ENCODE assay signal across 22 cellular contexts in the genomic region with DNA sequence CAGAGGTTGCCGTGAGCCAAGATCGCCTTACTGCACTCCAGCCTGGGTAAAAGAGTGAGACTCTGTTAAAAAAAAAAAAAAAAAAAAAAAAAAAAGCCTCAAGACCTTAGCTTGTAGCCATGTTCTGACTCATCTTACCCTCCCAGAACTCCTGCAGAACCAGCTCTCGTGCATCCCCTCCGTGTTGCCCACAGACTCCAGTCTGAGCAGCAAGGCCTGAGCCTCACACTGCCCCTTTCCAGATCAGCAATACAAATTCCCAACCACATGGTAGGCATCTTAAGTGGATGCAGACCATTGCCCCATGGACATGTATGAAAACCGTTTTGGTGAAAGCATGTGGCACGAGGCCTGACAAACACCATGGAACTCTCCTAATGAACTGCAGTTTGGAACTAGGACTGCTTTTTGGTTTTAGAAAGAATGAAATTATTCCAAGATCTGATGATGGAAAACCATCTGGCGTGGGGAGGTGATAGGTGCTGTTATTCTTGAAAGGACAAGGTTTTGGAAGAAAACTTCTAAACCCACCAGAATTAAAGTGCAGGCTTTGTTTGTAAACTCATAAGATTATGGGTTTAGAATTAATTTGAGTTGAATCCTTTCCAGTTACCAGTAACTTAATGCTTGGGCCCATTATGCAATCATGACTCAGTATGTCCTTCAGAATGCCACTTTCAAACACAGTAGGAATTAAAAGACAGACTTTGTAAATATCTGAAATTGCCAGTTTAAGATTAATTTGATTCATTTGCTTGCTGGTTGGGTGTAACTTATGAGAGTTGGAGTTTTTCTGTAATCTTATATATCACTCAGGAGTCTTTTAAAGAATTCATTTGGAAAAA.
DNase-seq lines count a peak whose midpoint lies in the region; FAIRE-seq and TF ChIP-seq lines count a peak whose summit lies in the region.
"Had no signal": no experiment of that assay in that cellular context is flagged by ENCODE, and none has a peak within 500 bp of the region (broad histone marks: within the 10 kb centered on the region; RNA-seq: fewer than 3 reads in every experiment).

No MANE protein-coding gene starts in this region.

- DNase-seq in AG20443 (ENCODE audit: low spot score) (peak; percentile 28), HT1080 (ENCODE audit: low read depth) (peak; percentile 27), bronchial epithelial cell (ENCODE audit: low read depth) (peak; percentile 51), neuronal stem cell (ENCODE audit: low spot score) (no peak), HAP-1 (ENCODE audit: low spot score in 2 of 2) (no peak), SW480 (ENCODE audit: low spot score) (no peak), type B pancreatic cell (ENCODE audit: extremely low spot score, unreplicated experiment) (no peak), hepatic stellate cell (ENCODE audit: low spot score) (no peak)
- DNase-seq: activated CD4-positive, alpha-beta T cell treated with anti-CD3 and anti-CD28 coated beads, Interleukin-2, amount 50 U/mL, for 1 hour; BE2C; Calu3; effector CD8-positive, alpha-beta T cell; foreskin melanocyte; left colon; NCI-H1048; NCI-H2171; stimulated activated CD4-positive, alpha-beta T cell treated with anti-CD3 and anti-CD28 coated beads, Interleukin-15, amount 100 ng/mL, for 24 hours had no signal

- no peak overlapping the region for H2AK5ac ChIP-seq in neuronal stem cell (ENCODE audit: low read depth, low read length)

- in situ Hi-C loops in HAP-1 (cut with MboI; ENCODE audit: low sequenced_read_pairs): no loop called here

- H3K9me3 ChIP-seq in neuronal stem cell (replicated peaks in 1 of 2; ENCODE audit: control insufficient read depth in 2 of 2, insufficient read depth in 1 of 2, low read depth in 1 of 2, low read length in 2 of 2): peaks cover 0 to 8% of the 10 kb centered on the region in 2 donors
- no peaks in the 10 kb centered on the region for H3K9me3 ChIP-seq in HAP-1
- H3K9me3 ChIP-seq: BE2C, vagina had no signal

- no peak overlapping the region for H3K27ac Mint-ChIP-seq in type B pancreatic cell
- H3K27ac Mint-ChIP-seq: activated naive CD4-positive, alpha-beta T cell treated with anti-CD3 and anti-CD28 coated beads, Interleukin-2, amount 50 U/mL, for 24 hours; stimulated activated naive CD8-positive, alpha-beta T cell treated with anti-CD3 and anti-CD28 coated beads, Interleukin-15, Interleukin-2, amounts not matched to agents 100 ng/mL and 50 ng/mL, for 24 hours had no signal

- H3K36me3 ChIP-seq in bronchial epithelial cell (ENCODE audit: control insufficient read depth, insufficient read depth, low read length) (no peaks in the 10 kb centered on the region), neuronal stem cell (replicated peaks in 1 of 2; ENCODE audit: control insufficient read depth in 2 of 2, insufficient read depth in 2 of 2, low read length in 2 of 2) (no peaks in the 10 kb centered on the region), HAP-1 (replicated peaks) (no peaks in the 10 kb centered on the region)
- H3K36me3 ChIP-seq: BE2C, cardiac muscle cell, vagina had no signal

- no peaks in the 10 kb centered on the region for H3K36me3 Mint-ChIP-seq in type B pancreatic cell

- H3K14ac ChIP-seq in neuronal stem cell (ENCODE audit: low read length): no peak overlapping the region

- no peak overlapping the region for H2BK12ac ChIP-seq in neuronal stem cell (ENCODE audit: low read length)

- no peak overlapping the region for H3K18ac ChIP-seq in neuronal stem cell (ENCODE audit: low read length)

- peak overlapping the region; percentile 26 for H3K9ac ChIP-seq in neuronal stem cell (ENCODE audit: low read depth, low read length, poor library complexity)

- H3K4me1 ChIP-seq in neuronal stem cell (ENCODE audit: control insufficient read depth in 2 of 2, insufficient read depth in 1 of 2, low read depth in 1 of 2, low read length in 2 of 2) (no peaks in the 10 kb centered on the region), HAP-1 (no peaks in the 10 kb centered on the region)
- H3K4me1 ChIP-seq: BE2C, vagina had no signal

- peaks cover 10% of the 10 kb centered on the region for H3K9me3 Mint-ChIP-seq in type B pancreatic cell

- no peaks in the 10 kb centered on the region for H3K4me1 Mint-ChIP-seq in type B pancreatic cell (ENCODE audit: unreplicated experiment)
- H3K4me1 Mint-ChIP-seq: activated naive CD4-positive, alpha-beta T cell treated with anti-CD3 and anti-CD28 coated beads, Interleukin-2, amount 50 U/mL, for 24 hours had no signal

- no peak overlapping the region for H3K4me3 Mint-ChIP-seq in type B pancreatic cell
- H3K4me3 Mint-ChIP-seq: activated naive CD4-positive, alpha-beta T cell treated with anti-CD3 and anti-CD28 coated beads, Interleukin-2, amount 50 U/mL, for 24 hours; stimulated activated naive CD8-positive, alpha-beta T cell treated with anti-CD3 and anti-CD28 coated beads, Interleukin-15, Interleukin-2, amounts not matched to agents 100 ng/mL and 50 ng/mL, for 24 hours had no signal

- H3K4me3 ChIP-seq in bronchial epithelial cell (ENCODE audit: low read depth, low read length): no peak overlapping the region
- no peak overlapping the region for H3K4me3 ChIP-seq in neuronal stem cell (ENCODE audit: low read length in 2 of 2)
- H3K4me3 ChIP-seq in HAP-1: no peak overlapping the region
- H3K4me3 ChIP-seq: cardiac muscle cell, vagina had no signal

- no peaks in the 10 kb centered on the region for H3K27me3 ChIP-seq in bronchial epithelial cell (ENCODE audit: control insufficient read depth, insufficient read depth, low read length)
- H3K27me3 ChIP-seq in neuronal stem cell (ENCODE audit: control insufficient read depth in 3 of 3, insufficient read depth in 3 of 3, low read depth in 1 of 3, low read length in 3 of 3): no peaks in the 10 kb centered on the region
- H3K27me3 ChIP-seq in HAP-1 (ENCODE audit: low read depth): no peaks in the 10 kb centered on the region
- H3K27me3 ChIP-seq: BE2C, vagina had no signal

- no peak overlapping the region for H2AFZ ChIP-seq in neuronal stem cell (ENCODE audit: low read length)

- no peak overlapping the region for H3K23ac ChIP-seq in neuronal stem cell (ENCODE audit: low read depth, low read length, poor library complexity)

- H2BK120ac ChIP-seq in neuronal stem cell (ENCODE audit: low read depth, low read length): no peak overlapping the region

- H2BK15ac ChIP-seq in neuronal stem cell (ENCODE audit: low read length): no peak overlapping the region

- no peak overlapping the region for H4K91ac ChIP-seq in neuronal stem cell (ENCODE audit: low read depth, low read length, poor library complexity)

- no peak overlapping the region for H3K4ac ChIP-seq in neuronal stem cell (ENCODE audit: low read length)

- no peak overlapping the region for H3K4me2 ChIP-seq in neuronal stem cell (ENCODE audit: insufficient read depth, low read length, poor library complexity, severe bottlenecking)

- no peaks in the 10 kb centered on the region for H3K79me1 ChIP-seq in neuronal stem cell (ENCODE audit: low read depth, low read length)

- no peak for FAIRE-seq in bronchial epithelial cell (lab: Jason Lieb, UNC)
- FAIRE-seq: RCC 7860 had no signal

- whole genome bisulfite sequencing in neuronal stem cell (ENCODE audit: extremely low coverage in 2 of 2, insufficient read length in 2 of 2, insufficient replicate concordance in 1 of 2), 2 donors: no CpG with 5 or more reads among the region's 7 CpGs

- H4K8ac ChIP-seq in neuronal stem cell (ENCODE audit: low read depth, low read length): no peak overlapping the region

- peaks cover 14% of the 10 kb centered on the region for H3K27me3 Mint-ChIP-seq in type B pancreatic cell
- H3K27me3 Mint-ChIP-seq: activated naive CD4-positive, alpha-beta T cell treated with anti-CD3 and anti-CD28 coated beads, Interleukin-2, amount 50 U/mL, for 24 hours; stimulated activated naive CD8-positive, alpha-beta T cell treated with anti-CD3 and anti-CD28 coated beads, Interleukin-15, Interleukin-2, amounts not matched to agents 100 ng/mL and 50 ng/mL, for 24 hours had no signal

- no peak for TF ChIP-seq CTCF in bronchial epithelial cell (IDR thresholded peaks at IDR 0.05; ENCODE audit: insufficient read depth, low read length, severe bottlenecking)
- no peak for TF ChIP-seq CTCF in type B pancreatic cell (conservative IDR thresholded peaks at IDR 0.05)

- no peak overlapping the region for H2BK5ac ChIP-seq in neuronal stem cell (ENCODE audit: low read length)

- no peak overlapping the region for H3K27ac ChIP-seq in neuronal stem cell (replicated peaks; ENCODE audit: low read length)
- H3K27ac ChIP-seq: cardiac muscle cell, vagina had no signal

Comparison
In these comparisons a context has a peak if more than half of its experiments do, and no peak if none do; other contexts are left out.
1. DNase-seq: peak in AG20443 (single experiment), HT1080 (single experiment) and bronchial epithelial cell (single experiment); none in neuronal stem cell (single experiment), HAP-1 (0 of 2), SW480 (single experiment), type B pancreatic cell (single experiment) and hepatic stellate cell (single experiment).